In the genomic region with DNA sequence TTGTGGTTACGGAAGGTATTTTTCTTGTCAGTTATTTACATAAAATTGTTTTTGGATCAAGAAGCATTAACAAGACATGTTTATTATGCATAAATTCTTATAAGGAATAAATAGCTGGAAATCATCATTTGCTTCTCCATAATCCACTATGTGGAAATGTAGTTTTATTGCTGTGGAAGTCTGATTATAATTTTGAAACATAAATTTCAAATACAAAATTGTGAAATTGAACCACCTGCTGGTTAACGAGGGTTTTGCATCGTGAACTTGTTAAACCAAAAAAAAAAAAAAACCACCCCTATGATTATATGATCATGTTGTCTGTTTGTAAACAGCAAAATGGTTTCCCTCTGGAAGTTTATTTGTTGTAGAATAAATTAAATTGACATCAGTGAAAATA, we compare ENCODE assay signal across 1 cellular context.
A peak's percentile ranks its signal among the peaks of the same experiment; 100 is the strongest.
TF ChIP-seq lines count a peak whose summit lies in the region.

No MANE protein-coding gene starts in this region.

TF ChIP-seq in HEK293, 187 proteins besides CTCF, POLR2A, EP300 and RAD21 (continued from another document):
- TF ChIP-seq, protein P1, sequence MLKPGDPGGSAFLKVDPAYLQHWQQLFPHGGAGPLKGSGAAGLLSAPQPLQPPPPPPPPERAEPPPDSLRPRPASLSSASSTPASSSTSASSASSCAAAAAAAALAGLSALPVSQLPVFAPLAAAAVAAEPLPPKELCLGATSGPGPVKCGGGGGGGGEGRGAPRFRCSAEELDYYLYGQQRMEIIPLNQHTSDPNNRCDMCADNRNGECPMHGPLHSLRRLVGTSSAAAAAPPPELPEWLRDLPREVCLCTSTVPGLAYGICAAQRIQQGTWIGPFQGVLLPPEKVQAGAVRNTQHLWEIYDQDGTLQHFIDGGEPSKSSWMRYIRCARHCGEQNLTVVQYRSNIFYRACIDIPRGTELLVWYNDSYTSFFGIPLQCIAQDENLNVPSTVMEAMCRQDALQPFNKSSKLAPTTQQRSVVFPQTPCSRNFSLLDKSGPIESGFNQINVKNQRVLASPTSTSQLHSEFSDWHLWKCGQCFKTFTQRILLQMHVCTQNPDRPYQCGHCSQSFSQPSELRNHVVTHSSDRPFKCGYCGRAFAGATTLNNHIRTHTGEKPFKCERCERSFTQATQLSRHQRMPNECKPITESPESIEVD (tag by site-specific recombination; IDR thresholded peaks at IDR 0.05): 0 out of 2 replicates have a peak, but pooled peaks have one; percentile 16
- no peak for TF ChIP-seq ZNF292 (tag by site-specific recombination; IDR thresholded peaks at IDR 0.05; ENCODE audit: borderline replicate concordance, low read depth)
- TF ChIP-seq, protein P2, sequence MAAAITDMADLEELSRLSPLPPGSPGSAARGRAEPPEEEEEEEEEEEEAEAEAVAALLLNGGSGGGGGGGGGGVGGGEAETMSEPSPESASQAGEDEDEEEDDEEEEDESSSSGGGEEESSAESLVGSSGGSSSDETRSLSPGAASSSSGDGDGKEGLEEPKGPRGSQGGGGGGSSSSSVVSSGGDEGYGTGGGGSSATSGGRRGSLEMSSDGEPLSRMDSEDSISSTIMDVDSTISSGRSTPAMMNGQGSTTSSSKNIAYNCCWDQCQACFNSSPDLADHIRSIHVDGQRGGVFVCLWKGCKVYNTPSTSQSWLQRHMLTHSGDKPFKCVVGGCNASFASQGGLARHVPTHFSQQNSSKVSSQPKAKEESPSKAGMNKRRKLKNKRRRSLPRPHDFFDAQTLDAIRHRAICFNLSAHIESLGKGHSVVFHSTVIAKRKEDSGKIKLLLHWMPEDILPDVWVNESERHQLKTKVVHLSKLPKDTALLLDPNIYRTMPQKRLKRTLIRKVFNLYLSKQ (tag by site-specific recombination; IDR thresholded peaks at IDR 0.05; ENCODE audit: borderline replicate concordance): no peak
